In the genomic region with DNA sequence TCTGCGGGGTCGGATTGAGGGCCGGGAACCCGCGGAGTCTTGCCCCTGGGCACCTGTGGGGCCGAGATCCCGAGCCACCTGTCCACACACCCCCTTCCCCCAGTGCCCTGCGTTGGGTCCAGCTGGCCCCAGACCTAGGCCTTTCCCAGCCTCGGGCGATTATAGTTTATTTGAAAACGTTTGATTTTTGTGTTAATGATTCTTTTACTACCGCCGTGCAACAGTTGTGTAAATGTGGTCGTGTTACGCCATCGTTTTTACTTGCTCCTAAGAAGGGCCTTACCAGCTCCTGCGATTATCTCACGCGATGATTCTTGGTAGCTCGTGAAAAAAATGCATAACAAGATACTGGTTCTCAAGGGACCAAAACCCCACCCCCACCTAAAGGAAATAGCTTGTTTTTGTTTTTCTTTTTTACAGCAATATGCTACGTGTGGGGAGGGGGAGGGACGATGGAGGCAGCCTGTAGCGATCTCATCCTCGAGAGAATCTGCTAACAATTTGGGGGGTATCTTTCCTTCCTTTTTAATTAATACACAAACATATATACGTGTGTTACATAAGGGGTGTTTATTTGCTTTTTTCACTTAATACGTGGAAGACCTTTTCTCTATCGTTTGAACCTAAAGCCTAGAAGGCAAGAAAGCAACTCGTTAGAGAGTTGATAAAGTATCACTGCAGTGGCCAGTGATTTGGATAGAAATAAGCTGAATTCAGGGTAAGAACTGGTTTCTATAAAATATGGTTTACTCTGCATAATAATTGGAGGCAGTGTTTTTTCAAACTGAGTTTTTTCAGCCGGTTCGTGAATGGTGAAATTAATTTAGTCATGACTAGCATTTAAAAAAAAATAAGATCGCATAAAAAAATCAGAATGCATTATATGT, we compare ENCODE assay signal across 8 cellular contexts. TPM values are rescaled to one million over a fixed set of nuclear protein-coding genes. Genes with fewer than 3 reads are reported as not detected.
DNase-seq lines count a peak whose midpoint lies in the region; ATAC-seq, FAIRE-seq and TF ChIP-seq lines count a peak whose summit lies in the region.

No MANE protein-coding gene starts in this region.

- peak overlapping the region; percentile 74 for H3K9ac ChIP-seq in keratinocyte (ENCODE audit: control insufficient read depth, extremely low read depth, insufficient read depth, low read length)

- peak overlapping the region; percentile 89 to 95 (median 93) for H3K4me3 Mint-ChIP-seq in brain
- H3K4me3 Mint-ChIP-seq in stimulated activated naive B cell treated with anti-CD40 and anti-IgM and Interleukin-4, amounts not matched to agents 10 μg/mL and 1 μg/mL and 100 μg/mL, for 72 hours, result peak overlapping the region; percentile 82 to 94

- no peak overlapping the region for H3K27ac ChIP-seq in A673 (ENCODE audit: low read depth, low read length, poor library complexity, severe bottlenecking)
- H3K27ac ChIP-seq in keratinocyte (ENCODE audit: control insufficient read depth, insufficient read depth, low read length), result peak overlapping the region; percentile 56

- peak overlapping the region; percentile 70 for H2AFZ ChIP-seq in keratinocyte (ENCODE audit: control insufficient read depth, low read length)

- H3K9me3 ChIP-seq in A673 (ENCODE audit: low read depth, low read length, poor library complexity, severe bottlenecking), result no peaks in the 10 kb centered on the region
- H3K9me3 ChIP-seq in keratinocyte (ENCODE audit: control insufficient read depth, low read depth, low read length), result no peaks in the 10 kb centered on the region

- POLR2A ChIA-PET in A673 (lab: Charles Lee; ENCODE audit: low non-redundant PET), result no interaction called here

- H3K79me2 ChIP-seq in keratinocyte (ENCODE audit: control insufficient read depth, insufficient read depth, low read length), result peaks cover 9% of the 10 kb centered on the region

- H3K36me3 ChIP-seq in A673 (ENCODE audit: insufficient read depth, low read length, poor library complexity, severe bottlenecking), result no peaks in the 10 kb centered on the region
- no peaks in the 10 kb centered on the region for H3K36me3 ChIP-seq in keratinocyte (ENCODE audit: control insufficient read depth in 2 of 2, extremely low read depth in 1 of 2, insufficient read depth in 2 of 2, low read length in 2 of 2)

- peaks cover 22% of the 10 kb centered on the region for H3K27me3 Mint-ChIP-seq in brain
- peaks cover 20 to 23% of the 10 kb centered on the region in 2 donors for H3K27me3 Mint-ChIP-seq in stimulated activated naive B cell treated with anti-CD40 and anti-IgM and Interleukin-4, amounts not matched to agents 10 μg/mL and 1 μg/mL and 100 μg/mL, for 72 hours

- peaks cover 55% of the 10 kb centered on the region for H3K4me1 Mint-ChIP-seq in brain
- peaks cover 3 to 16% of the 10 kb centered on the region in 2 donors for H3K4me1 Mint-ChIP-seq in stimulated activated naive B cell treated with anti-CD40 and anti-IgM and Interleukin-4, amounts not matched to agents 10 μg/mL and 1 μg/mL and 100 μg/mL, for 72 hours

- peak overlapping the region; percentile 94 to 98 (median 95) for H3K27ac Mint-ChIP-seq in brain
- peak overlapping the region; percentile 93 for H3K27ac Mint-ChIP-seq in stimulated activated naive B cell treated with anti-CD40 and anti-IgM and Interleukin-4, amounts not matched to agents 10 μg/mL and 1 μg/mL and 100 μg/mL, for 72 hours

- peak; percentile 37 for ATAC-seq in HG02763 (IDR thresholded peaks at IDR 0.05; ENCODE audit: unreplicated experiment)
- peak; percentile 41 to 56 for ATAC-seq in stimulated activated naive B cell treated with anti-CD40 and anti-IgM and Interleukin-4, amounts not matched to agents 10 μg/mL and 1 μg/mL and 100 μg/mL, for 72 hours (replicated peaks)

- H3K4me1 ChIP-seq in A673 (ENCODE audit: insufficient read depth, low read length, poor library complexity, severe bottlenecking), result peaks cover 7% of the 10 kb centered on the region
- peaks cover 7% of the 10 kb centered on the region for H3K4me1 ChIP-seq in keratinocyte (ENCODE audit: control insufficient read depth, extremely low read depth, insufficient read depth, low read length)

- H3K9me3 Mint-ChIP-seq in brain, result no peaks in the 10 kb centered on the region
- H3K9me3 Mint-ChIP-seq in stimulated activated naive B cell treated with anti-CD40 and anti-IgM and Interleukin-4, amounts not matched to agents 10 μg/mL and 1 μg/mL and 100 μg/mL, for 72 hours, result peaks cover 0 to 1% of the 10 kb centered on the region in 2 donors

- no peaks in the 10 kb centered on the region for H3K9me1 ChIP-seq in keratinocyte (ENCODE audit: control insufficient read depth, extremely low read depth, insufficient read depth, low read length)

- TF ChIP-seq CTCF in A673 (conservative IDR thresholded peaks at IDR 0.05; ENCODE audit: low read depth, low read length) (no peak), GM10266 (IDR thresholded peaks at IDR 0.05; ENCODE audit: control insufficient read depth, insufficient read depth, low read depth, missing control alignments) (no peak), brain (conservative IDR thresholded peaks at IDR 0.05) (no peak), keratinocyte (optimal IDR thresholded peaks at IDR 0.05 in 1 of 3, IDR thresholded peaks at IDR 0.05 in 1 of 3, conservative IDR thresholded peaks at IDR 0.05 in 1 of 3; ENCODE audit: extremely low read depth in 1 of 3, insufficient read depth in 2 of 3, low read length in 3 of 3) (no peak)

- no peak for FAIRE-seq in keratinocyte (lab: Jason Lieb, UNC)

- H3K36me3 Mint-ChIP-seq in brain, result peaks cover 7% of the 10 kb centered on the region
- H3K36me3 Mint-ChIP-seq in stimulated activated naive B cell treated with anti-CD40 and anti-IgM and Interleukin-4, amounts not matched to agents 10 μg/mL and 1 μg/mL and 100 μg/mL, for 72 hours, result peaks cover 0 to 1% of the 10 kb centered on the region in 2 donors

- DNase-seq in A673 (ENCODE audit: low spot score), result no peak
- DNase-seq in GM10266 (ENCODE audit: extremely low spot score), result peak; percentile 65
- DNase-seq in NCI-H2171 treated with DMSO at 0.1 percent for 48 hours (lab: John Stamatoyannopoulos, UW), result peak; percentile 78
- DNase-seq in keratinocyte (ENCODE audit: low read depth, low spot score), result no peak
- DNase-seq in stimulated activated naive B cell treated with anti-CD40 and anti-IgM and Interleukin-4, amounts not matched to agents 10 μg/mL and 1 μg/mL and 100 μg/mL, for 72 hours, result no peak
- DNase-seq in germinal center (ENCODE audit: low spot score), result no peak

- intact Hi-C loops in A673 (cut with micrococcal nuclease; ENCODE audit: unreplicated experiment), result no loop called here

- peak overlapping the region; percentile 69 for H3K4me2 ChIP-seq in keratinocyte (ENCODE audit: control insufficient read depth, extremely low read depth, insufficient read depth, low read depth, low read length)

- H3K27me3 ChIP-seq in A673 (replicated peaks; ENCODE audit: insufficient read depth, low read depth, low read length, poor library complexity) (peaks cover 96% of the 10 kb centered on the region), keratinocyte (ENCODE audit: control insufficient read depth, extremely low read depth, insufficient read depth, low read length) (peaks cover 27% of the 10 kb centered on the region)

- no TSS peak for BruUV-seq in A673 (replicated peaks; lab: Mats Ljungman, UMichigan)

- H3K4me3 ChIP-seq in A673 (ENCODE audit: low read depth, low read length, poor library complexity, severe bottlenecking) (peak overlapping the region; percentile 51), keratinocyte (ENCODE audit: control insufficient read depth in 2 of 3, extremely low read depth in 1 of 3, insufficient read depth in 2 of 3, low read depth in 1 of 3, low read length in 3 of 3) (peak overlapping the region; percentile 67 to 73 (median 72))

- CTCF ChIA-PET in A673 (lab: Charles Lee), result no interaction called here

- dilution Hi-C loops in keratinocyte (cut with MboI; ENCODE audit: extremely low pct_ligation_motif_present, low sequenced_read_pairs), result no loop called here

- no peaks in the 10 kb centered on the region for H4K20me1 ChIP-seq in keratinocyte (ENCODE audit: control insufficient read depth, extremely low read depth, insufficient read depth, low read length)

RNA-seq across cellular contexts. Expression of a gene that starts 1.1 kb away (rescaled TPM):
- total RNA-seq in A673 (2021), result 0.75 and 1.8 TPM in 2 replicates
- 1.1 TPM for polyA plus RNA-seq in brain (ENCODE audit: insufficient read depth, low read depth, low replicate concordance)
- 2.4 to 4.1 TPM (median 2.9 TPM) in 3 replicates for polyA plus RNA-seq in keratinocyte
- 2.1 TPM for polyA plus RNA-seq in keratinocyte (2011; ENCODE audit: low read depth)
- polyA plus RNA-seq in keratinocyte (2011; cell fraction: cytosol; rRNA removed), result 1.0 and 2.4 TPM in 2 replicates
- 4.8 and 9.1 TPM in 2 replicates for polyA plus RNA-seq in keratinocyte (2011; cell fraction: nucleus; rRNA removed)
- polyA plus RNA-seq in keratinocyte (2012; ENCODE audit: low replicate concordance), result 1.5 and 1.7 TPM in 2 replicates
- polyA minus RNA-seq in keratinocyte, result 2.8 to 15.5 TPM (median 8.7 TPM) in 3 replicates
- 2.5 TPM for polyA minus RNA-seq in keratinocyte (2011; cell fraction: cytosol; rRNA and poly(A)+ RNA removed)
- polyA minus RNA-seq in keratinocyte (2011; cell fraction: nucleus; rRNA and poly(A)+ RNA removed), result 7.4 and 14.8 TPM in 2 replicates

Comparison
In these comparisons a context has a peak if more than half of its experiments do, and no peak if none do; other contexts are left out.
1. DNase-seq: peak in GM10266 (single experiment) and NCI-H2171 treated with DMSO at 0.1 percent for 48 hours (single experiment); none in A673 (single experiment), keratinocyte (single experiment), stimulated activated naive B cell treated with anti-CD40 and anti-IgM and Interleukin-4, amounts not matched to agents 10 μg/mL and 1 μg/mL and 100 μg/mL, for 72 hours (single experiment) and germinal center (single experiment).